ENCODE assay signal across 12 cellular contexts in the genomic region with DNA sequence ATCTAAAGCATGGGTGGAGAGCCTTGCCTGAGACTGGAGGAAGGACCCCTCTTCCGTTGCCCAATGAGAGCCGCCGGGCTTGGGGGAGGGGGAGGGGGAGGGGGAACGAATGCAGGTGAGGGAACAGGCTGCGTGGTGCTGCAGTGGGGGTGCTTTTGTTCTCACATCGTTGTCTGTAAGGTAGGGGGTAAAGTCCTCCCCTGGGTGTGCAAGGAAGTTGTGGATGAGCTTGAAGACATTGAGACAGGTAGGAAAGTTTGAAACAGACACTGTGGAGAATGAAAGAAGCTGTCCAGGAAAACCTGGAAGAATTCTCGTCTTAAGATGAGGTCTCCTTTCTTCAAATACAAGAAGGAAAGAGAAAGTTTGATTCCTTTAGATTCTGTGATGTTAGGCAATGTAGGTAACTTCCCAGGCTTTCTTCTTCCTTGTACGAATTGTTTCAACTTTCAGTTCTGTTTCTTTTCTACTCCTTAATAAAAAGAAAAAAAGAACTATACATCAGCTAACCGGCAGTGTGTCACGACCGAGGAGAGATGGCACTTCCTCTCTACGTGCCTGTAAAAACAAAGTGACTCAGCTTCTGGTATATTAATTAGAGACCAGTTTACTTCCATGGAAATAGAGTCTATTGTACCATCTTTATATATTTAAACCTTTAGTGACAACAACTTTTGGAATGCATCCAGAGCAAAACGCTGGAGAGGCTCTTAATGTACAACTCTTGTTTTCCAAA.
DNase-seq lines count a peak whose midpoint lies in the region; ATAC-seq, FAIRE-seq and TF ChIP-seq lines count a peak whose summit lies in the region.
"Had no signal": no experiment of that assay in that cellular context is flagged by ENCODE, and none has a peak within 500 bp of the region (broad histone marks: within the 10 kb centered on the region; RNA-seq: fewer than 3 reads in every experiment).

No MANE protein-coding gene starts in this region.

- H3K4me3 Mint-ChIP-seq in CD8-positive, alpha-beta T cell, result peak overlapping the region; percentile 23
- H3K4me3 Mint-ChIP-seq in WTC11, result no peak overlapping the region

- 35% methylated on average over 13 of the region's 13 CpGs for WGBS in suprapubic skin

- H3K4me3 ChIP-seq in CD8-positive, alpha-beta T cell (ENCODE audit: low read depth, low read length), result no peak overlapping the region
- H3K4me3 ChIP-seq in kidney (ENCODE audit: low read length in 2 of 2) (peak overlapping the region; percentile 43 to 45), tibial artery (no peak overlapping the region), suprapubic skin (no peak overlapping the region)

- no peak for DNase-seq in CD8-positive, alpha-beta T cell
- DNase-seq in HT1080 (ENCODE audit: low read depth) (peak; percentile 60), WTC11 (ENCODE audit: low spot score) (no peak), kidney (no peak), tibial artery (no peak), NCI-H187 (lab: John Stamatoyannopoulos, UW) (no peak), suprapubic skin (ENCODE audit: low spot score in 2 of 2) (no peak)
- DNase-seq: activated naive CD4-positive, alpha-beta T cell treated with anti-CD3 and anti-CD28 coated beads, Interleukin-2, amount 50 U/mL, for 16 hours; naive B cell had no signal

- no peak for ATAC-seq in CD8-positive, alpha-beta T cell
- ATAC-seq in WTC11 (peak; percentile 48; the same call in 1 of the 2 replicates), GM21381 (IDR thresholded peaks at IDR 0.05; ENCODE audit: unreplicated experiment) (no peak)

- no peaks in the 10 kb centered on the region for H3K9me3 Mint-ChIP-seq in CD8-positive, alpha-beta T cell
- peaks cover 5% of the 10 kb centered on the region; the same call in 1 of the 2 replicates for H3K9me3 Mint-ChIP-seq in WTC11

- H3K36me3 Mint-ChIP-seq in CD8-positive, alpha-beta T cell, result no peaks in the 10 kb centered on the region
- H3K36me3 Mint-ChIP-seq in WTC11, result no peaks in the 10 kb centered on the region
- H3K36me3 Mint-ChIP-seq: naive B cell had no signal

- FAIRE-seq in kidney (lab: Jason Lieb, UNC), result no peak
- FAIRE-seq: GM18507 had no signal

- no peak overlapping the region for H3K27ac Mint-ChIP-seq in CD8-positive, alpha-beta T cell
- H3K27ac Mint-ChIP-seq in WTC11, result no peak overlapping the region

- H3K27ac ChIP-seq in CD8-positive, alpha-beta T cell (ENCODE audit: low read depth, low read length), result no peak overlapping the region
- H3K27ac ChIP-seq in kidney (ENCODE audit: low read depth in 2 of 2, low read length in 2 of 2), result no peak overlapping the region
- H3K27ac ChIP-seq in tibial artery, result no peak overlapping the region
- no peak overlapping the region for H3K27ac ChIP-seq in suprapubic skin
- H3K27ac ChIP-seq: KMS-11 had no signal

- H3K36me3 ChIP-seq in CD8-positive, alpha-beta T cell (ENCODE audit: insufficient read depth, low read length), result no peaks in the 10 kb centered on the region
- H3K36me3 ChIP-seq in kidney (ENCODE audit: control insufficient read depth in 1 of 2, insufficient read depth in 2 of 2, low read length in 2 of 2) (no peaks in the 10 kb centered on the region), tibial artery (no peaks in the 10 kb centered on the region), suprapubic skin (no peaks in the 10 kb centered on the region)

- no peak for TF ChIP-seq EP300 in suprapubic skin (IDR thresholded peaks at IDR 0.05)

- intact Hi-C loops in CD8-positive, alpha-beta T cell (cut with DNase I, micrococcal nuclease), result no loop called here
- intact Hi-C loops in kidney (cut with DNase I) (no loop called here), tibial artery (cut with DNase I; ENCODE audit: low total_unique reads) (no loop called here)

- H3K9me3 ChIP-seq in CD8-positive, alpha-beta T cell (ENCODE audit: low read length), result no peaks in the 10 kb centered on the region
- H3K9me3 ChIP-seq in kidney (ENCODE audit: control insufficient read depth in 1 of 2, low read length in 2 of 2), result no peaks in the 10 kb centered on the region
- no peaks in the 10 kb centered on the region for H3K9me3 ChIP-seq in tibial artery
- no peaks in the 10 kb centered on the region for H3K9me3 ChIP-seq in suprapubic skin

- H3K27me3 Mint-ChIP-seq in CD8-positive, alpha-beta T cell (ENCODE audit: low read depth), result peaks cover 7% of the 10 kb centered on the region
- no peaks in the 10 kb centered on the region for H3K27me3 Mint-ChIP-seq in WTC11 (ENCODE audit: low read depth)

- no peaks in the 10 kb centered on the region for H3K27me3 ChIP-seq in CD8-positive, alpha-beta T cell (ENCODE audit: insufficient read depth, low read length)
- H3K27me3 ChIP-seq in tibial artery (no peaks in the 10 kb centered on the region), suprapubic skin (no peaks in the 10 kb centered on the region)

- H3K4me1 ChIP-seq in CD8-positive, alpha-beta T cell (ENCODE audit: insufficient read depth, low read length), result no peaks in the 10 kb centered on the region
- H3K4me1 ChIP-seq in kidney (ENCODE audit: control insufficient read depth in 1 of 2, insufficient read depth in 1 of 2, low read depth in 1 of 2, low read length in 2 of 2) (peaks cover 0 to 6% of the 10 kb centered on the region in 2 donors), tibial artery (peaks cover 0 to 9% (median 1%) of the 10 kb centered on the region in 4 donors), suprapubic skin (no peaks in the 10 kb centered on the region)

- TF ChIP-seq POLR2A in suprapubic skin (IDR thresholded peaks at IDR 0.05), result no peak

- TF ChIP-seq CTCF in CD8-positive, alpha-beta T cell (IDR thresholded peaks at IDR 0.05), result no peak
- TF ChIP-seq CTCF in WTC11 (IDR thresholded peaks at IDR 0.05), result no peak
- TF ChIP-seq CTCF in kidney (IDR thresholded peaks at IDR 0.05; ENCODE audit: borderline replicate concordance, extremely low read depth, insufficient read depth), result no peak
- no peak for TF ChIP-seq CTCF in tibial artery (IDR thresholded peaks at IDR 0.05)
- TF ChIP-seq CTCF in suprapubic skin (IDR thresholded peaks at IDR 0.05), result no peak

- CTCF ChIA-PET in CD8-positive, alpha-beta T cell (lab: Charles Lee), result no interaction called here
- CTCF ChIA-PET in WTC11 (lab: Charles Lee), result interaction anchor here (1.8 kb wide), 1 partner anchor 209 kb away, joined by 6 read pairs; no protein-coding TSS in a partner anchor

- POLR2A ChIA-PET in CD8-positive, alpha-beta T cell (lab: Charles Lee), result no interaction called here
- POLR2A ChIA-PET in WTC11 (lab: Charles Lee), result no interaction called here

- H3K9ac ChIP-seq in kidney (ENCODE audit: low read length in 2 of 2), result peak overlapping the region in 1 of 2 donors; percentile 12
- H3K9ac ChIP-seq: KMS-11 had no signal

- H3K4me1 Mint-ChIP-seq in CD8-positive, alpha-beta T cell (ENCODE audit: low read depth), result peaks cover 4% of the 10 kb centered on the region
- H3K4me1 Mint-ChIP-seq in WTC11, result peaks cover 26% of the 10 kb centered on the region

TF ChIP-seq in WTC11, 78 proteins besides CTCF, POLR2A, EP300 and RAD21:
- TF ChIP-seq ETV6 (CRISPR knock-in tag; IDR thresholded peaks at IDR 0.05), result no peak
- no peak for TF ChIP-seq TEAD1 (CRISPR knock-in tag; IDR thresholded peaks at IDR 0.05)
- no peak for TF ChIP-seq NFE2L1 (CRISPR knock-in tag; IDR thresholded peaks at IDR 0.05)
- TF ChIP-seq, protein P1, sequence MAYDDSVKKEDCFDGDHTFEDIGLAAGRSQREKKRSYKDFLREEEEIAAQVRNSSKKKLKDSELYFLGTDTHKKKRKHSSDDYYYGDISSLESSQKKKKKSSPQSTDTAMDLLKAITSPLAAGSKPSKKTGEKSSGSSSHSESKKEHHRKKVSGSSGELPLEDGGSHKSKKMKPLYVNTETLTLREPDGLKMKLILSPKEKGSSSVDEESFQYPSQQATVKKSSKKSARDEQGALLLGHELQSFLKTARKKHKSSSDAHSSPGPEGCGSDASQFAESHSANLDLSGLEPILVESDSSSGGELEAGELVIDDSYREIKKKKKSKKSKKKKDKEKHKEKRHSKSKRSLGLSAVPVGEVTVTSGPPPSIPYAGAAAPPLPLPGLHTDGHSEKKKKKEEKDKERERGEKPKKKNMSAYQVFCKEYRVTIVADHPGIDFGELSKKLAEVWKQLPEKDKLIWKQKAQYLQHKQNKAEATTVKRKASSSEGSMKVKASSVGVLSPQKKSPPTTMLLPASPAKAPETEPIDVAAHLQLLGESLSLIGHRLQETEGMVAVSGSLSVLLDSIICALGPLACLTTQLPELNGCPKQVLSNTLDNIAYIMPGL (CRISPR knock-in tag; IDR thresholded peaks at IDR 0.05), result no peak
- no peak for TF ChIP-seq MXD4 (CRISPR knock-in tag; IDR thresholded peaks at IDR 0.05; ENCODE audit: borderline replicate concordance)
- TF ChIP-seq NR3C1 (CRISPR knock-in tag; conservative IDR thresholded peaks at IDR 0.05; ENCODE audit: low read depth), result no peak

Comparison
In these comparisons a context has a peak if more than half of its experiments do, and no peak if none do; other contexts are left out.
1. H3K4me3 ChIP-seq: peak in kidney (2 of 2); none in CD8-positive, alpha-beta T cell (single experiment), tibial artery (0 of 2) and suprapubic skin (single experiment).